ENCODE assay signal across 36 cellular contexts in genomic region chr20:53993310-53993709, GRCh38.
"Had no signal": no experiment of that assay in that cellular context is flagged by ENCODE, and none has a peak within 500 bp of the region (broad histone marks: within the 10 kb centered on the region; RNA-seq: fewer than 3 reads in every experiment).

No MANE protein-coding gene starts in this region.

- H3K36me3 ChIP-seq: MG63, WERI-Rb-1 had no signal

- H3K27ac Mint-ChIP-seq: activated CD4-positive, alpha-beta memory T cell treated with anti-CD3 and anti-CD28 coated beads, Interleukin-2, amount 10 ng/mL, durations not matched to agents 7 days and 5 days; activated CD8-positive, alpha-beta memory T cell treated with anti-CD3 and anti-CD28 coated beads, Interleukin-2, amount 10 ng/mL, durations not matched to agents 7 days and 5 days; activated naive CD4-positive, alpha-beta T cell treated with anti-CD3 and anti-CD28 coated beads, Interleukin-2, amount 10 ng/mL, durations not matched to agents 7 days and 5 days; activated naive CD8-positive, alpha-beta T cell; activated naive CD8-positive, alpha-beta T cell treated with anti-CD3 and anti-CD28 coated beads, Interleukin-2, amount 50 U/mL, for 24 hours; brain had no signal

- DNase-seq: activated CD4-positive, alpha-beta memory T cell treated with anti-CD3 and anti-CD28 coated beads, Interleukin-2, amount 10 ng/mL, durations not matched to agents 7 days and 5 days; activated CD4-positive, alpha-beta T cell treated with anti-CD3 and anti-CD28 coated beads for 1 hour; activated CD4-positive, alpha-beta T cell treated with anti-CD3 and anti-CD28 coated beads for 48 hours; activated CD4-positive, CD25-positive, alpha-beta regulatory T cell; activated CD8-positive, alpha-beta memory T cell treated with anti-CD3 and anti-CD28 coated beads for 24 hours; activated CD8-positive, alpha-beta memory T cell treated with anti-CD3 and anti-CD28 coated beads, Interleukin-2, amount 10 ng/mL, durations not matched to agents 7 days and 5 days; activated CD8-positive, alpha-beta memory T cell treated with anti-CD3 and anti-CD28 coated beads, Interleukin-2, amount 50 U/mL, for 48 hours; activated effector memory CD4-positive, alpha-beta T cell treated with Interleukin-2 at 50 U/mL for 16 hours; activated naive CD4-positive, alpha-beta T cell treated with anti-CD3 and anti-CD28 coated beads, Interleukin-2, amount 10 ng/mL, durations not matched to agents 7 days and 5 days; activated naive CD8-positive, alpha-beta T cell treated with anti-CD3 and anti-CD28 coated beads, Interleukin-2, amount 50 U/mL, for 24 hours; activated T-cell treated with anti-CD3 and anti-CD28 coated beads, Interleukin-2, amount 50 U/mL, for 48 hours; anterior cingulate cortex; caudate nucleus; Karpas-422; MG63; MV-4-11; NCI-H1092; NCI-H1436 treated with DMSO at 0.1 percent for 48 hours; NCI-H1694 treated with DMSO at 0.1 percent for 48 hours; NCI-H2029 treated with DMSO at 0.1 percent for 48 hours; NCI-H2107; NCI-H2171; NCI-H510A; NCI-H526; NCI-H748 treated with DMSO at 0.1 percent for 48 hours; PC-9; SIG-M5; T-helper 1 cell; T-helper 2 cell; T-helper 9 cell; WERI-Rb-1 had no signal

- H3K9me3 Mint-ChIP-seq: activated naive CD4-positive, alpha-beta T cell treated with anti-CD3 and anti-CD28 coated beads, Interleukin-2, amount 10 ng/mL, durations not matched to agents 7 days and 5 days; activated naive CD8-positive, alpha-beta T cell treated with anti-CD3 and anti-CD28 coated beads, Interleukin-2, amount 50 U/mL, for 24 hours had no signal

- H3K27me3 ChIP-seq: MG63 had no signal

- H3K4me3 Mint-ChIP-seq: activated CD4-positive, alpha-beta memory T cell treated with anti-CD3 and anti-CD28 coated beads, Interleukin-2, amount 10 ng/mL, durations not matched to agents 7 days and 5 days; activated CD8-positive, alpha-beta memory T cell treated with anti-CD3 and anti-CD28 coated beads, Interleukin-2, amount 10 ng/mL, durations not matched to agents 7 days and 5 days; activated naive CD4-positive, alpha-beta T cell treated with anti-CD3 and anti-CD28 coated beads, Interleukin-2, amount 10 ng/mL, durations not matched to agents 7 days and 5 days; activated naive CD8-positive, alpha-beta T cell; activated naive CD8-positive, alpha-beta T cell treated with anti-CD3 and anti-CD28 coated beads, Interleukin-2, amount 50 U/mL, for 24 hours; brain had no signal

- H3K36me3 Mint-ChIP-seq: activated CD8-positive, alpha-beta memory T cell treated with anti-CD3 and anti-CD28 coated beads, Interleukin-2, amount 10 ng/mL, durations not matched to agents 7 days and 5 days; activated naive CD4-positive, alpha-beta T cell treated with anti-CD3 and anti-CD28 coated beads, Interleukin-2, amount 10 ng/mL, durations not matched to agents 7 days and 5 days; activated naive CD8-positive, alpha-beta T cell; brain had no signal

- H3K27ac ChIP-seq: PC-9, RWPE1, WERI-Rb-1 had no signal

- H3K4me3 ChIP-seq: MG63, PC-9 had no signal

- ATAC-seq: activated CD8-positive, alpha-beta memory T cell treated with anti-CD3 and anti-CD28 coated beads, Interleukin-2, amount 10 ng/mL, durations not matched to agents 7 days and 5 days; activated naive CD8-positive, alpha-beta T cell treated with anti-CD3 and anti-CD28 coated beads, Interleukin-2, amount 50 U/mL, for 24 hours; Right ventricle myocardium inferior; SK-N-SH treated with all-trans-retinoic acid at 6 μM for 48 hours had no signal

- H3K4me1 Mint-ChIP-seq: activated CD8-positive, alpha-beta memory T cell treated with anti-CD3 and anti-CD28 coated beads, Interleukin-2, amount 10 ng/mL, durations not matched to agents 7 days and 5 days; activated naive CD4-positive, alpha-beta T cell treated with anti-CD3 and anti-CD28 coated beads, Interleukin-2, amount 10 ng/mL, durations not matched to agents 7 days and 5 days; brain had no signal

- H3K9me3 ChIP-seq: MG63 had no signal
